2 cellular contexts compared by ENCODE assay signal in genomic region chr9:107484117-107484723, GRCh38.
TF ChIP-seq lines count a peak whose summit lies in the region.

No MANE protein-coding gene starts in this region.

TF ChIP-seq in IMR-90, 13 proteins besides CTCF, POLR2A, EP300 and RAD21:
- TF ChIP-seq SMC3 (IDR thresholded peaks at IDR 0.05; ENCODE audit: low read depth, low read length), result peak; percentile 63
- no peak for TF ChIP-seq RCOR1 (IDR thresholded peaks at IDR 0.05; ENCODE audit: insufficient replicate concordance, low read length)

TF ChIP-seq in endothelial cell of umbilical vein, 7 proteins besides CTCF, POLR2A, EP300 and RAD21:
- TF ChIP-seq MYC (IDR thresholded peaks at IDR 0.05; ENCODE audit: low read depth, low read length) (no peak), GATA2 (IDR thresholded peaks at IDR 0.05; ENCODE audit: insufficient read depth, insufficient read length, low read depth, low read length) (no peak), JUN (IDR thresholded peaks at IDR 0.05; ENCODE audit: borderline replicate concordance, insufficient read depth, insufficient read length, low read depth) (no peak), EZH2 (IDR thresholded peaks at IDR 0.05; ENCODE audit: borderline replicate concordance, low read depth, low read length, severe bottlenecking) (no peak), POLR2AphosphoS5 (IDR thresholded peaks at IDR 0.05; ENCODE audit: insufficient read depth, low read depth, low read length) (no peak), FOS (IDR thresholded peaks at IDR 0.05; ENCODE audit: borderline replicate concordance, insufficient read depth, low read length) (no peak)
- TF ChIP-seq, protein P1, sequence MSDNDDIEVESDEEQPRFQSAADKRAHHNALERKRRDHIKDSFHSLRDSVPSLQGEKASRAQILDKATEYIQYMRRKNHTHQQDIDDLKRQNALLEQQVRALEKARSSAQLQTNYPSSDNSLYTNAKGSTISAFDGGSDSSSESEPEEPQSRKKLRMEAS (IDR thresholded peaks at IDR 0.05; ENCODE audit: insufficient read depth, insufficient read length), result no peak
TF ChIP-seq in endothelial cell of umbilical vein: peak in this region for 0.
